In the genomic region with DNA sequence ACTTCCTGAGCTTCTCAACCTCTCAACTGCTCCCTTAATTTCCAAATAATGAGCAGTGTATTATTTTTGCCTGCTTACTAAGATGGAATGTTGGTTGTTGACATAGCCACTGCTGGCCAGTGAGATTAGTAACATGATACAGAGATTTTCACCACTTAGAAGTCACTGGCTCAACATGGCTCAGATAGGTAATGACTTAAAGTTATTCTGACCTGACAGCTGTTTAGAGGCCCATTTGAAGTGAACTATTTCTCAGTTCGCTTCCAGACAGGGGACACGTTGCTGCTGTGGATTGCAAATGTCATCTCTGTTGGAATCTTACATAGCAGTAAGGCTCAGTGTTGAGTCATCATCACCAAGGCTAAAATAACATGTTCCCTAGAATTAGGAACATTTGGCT, we compare ENCODE assay signal across 8 cellular contexts.
DNase-seq lines count a peak whose midpoint lies in the region; ATAC-seq, FAIRE-seq and TF ChIP-seq lines count a peak whose summit lies in the region.

No MANE protein-coding gene starts in this region.

- TF ChIP-seq CTCF in fibroblast of pulmonary artery (IDR thresholded peaks at IDR 0.05; ENCODE audit: low read length, missing control alignments), result no peak
- TF ChIP-seq CTCF in CD4-positive, alpha-beta T cell (IDR thresholded peaks at IDR 0.05), result no peak

- intact Hi-C loops in CD4-positive, alpha-beta T cell (cut with DNase I, micrococcal nuclease), result no loop called here

- POLR2A ChIA-PET in CD4-positive, alpha-beta T cell (lab: Charles Lee), result no interaction called here
- POLR2A ChIA-PET in CD8-positive, alpha-beta memory T cell (lab: Charles Lee), result no interaction called here

- no peaks in the 10 kb centered on the region for H3K27me3 ChIP-seq in CD4-positive, alpha-beta T cell (ENCODE audit: control insufficient read depth, insufficient read depth, low read length)
- no peaks in the 10 kb centered on the region for H3K27me3 ChIP-seq in CD8-positive, alpha-beta memory T cell (ENCODE audit: insufficient read depth, low read length, poor library complexity, severe bottlenecking)
- no peaks in the 10 kb centered on the region for H3K27me3 ChIP-seq in effector memory CD4-positive, alpha-beta T cell (replicated peaks; ENCODE audit: control insufficient read depth, insufficient read depth, low read length, poor library complexity, severe bottlenecking)

- no peaks in the 10 kb centered on the region for H3K36me3 ChIP-seq in CD8-positive, alpha-beta memory T cell (ENCODE audit: insufficient read depth, low read length)
- no peaks in the 10 kb centered on the region for H3K36me3 ChIP-seq in effector memory CD4-positive, alpha-beta T cell (ENCODE audit: control insufficient read depth, insufficient read depth, low read length)

- ATAC-seq in CD4-positive, alpha-beta T cell (ENCODE audit: poor library complexity), result no peak

- CTCF ChIA-PET in CD4-positive, alpha-beta T cell (lab: Charles Lee), result no interaction called here
- CTCF ChIA-PET in CD8-positive, alpha-beta memory T cell (lab: Charles Lee), result no interaction called here

- H3K36me3 Mint-ChIP-seq in CD4-positive, alpha-beta T cell (ENCODE audit: low read depth), result no peaks in the 10 kb centered on the region
- H3K36me3 Mint-ChIP-seq in CD8-positive, alpha-beta memory T cell, result no peaks in the 10 kb centered on the region

- no peak overlapping the region for H3K4me3 ChIP-seq in fibroblast of pulmonary artery (replicated peaks; ENCODE audit: low read depth, low read length)
- H3K4me3 ChIP-seq in CD8-positive, alpha-beta memory T cell (ENCODE audit: low read length), result no peak overlapping the region
- no peak overlapping the region for H3K4me3 ChIP-seq in effector memory CD4-positive, alpha-beta T cell (ENCODE audit: insufficient read depth, low read depth, low read length, poor library complexity, severe bottlenecking)

- H3K9me3 Mint-ChIP-seq in CD4-positive, alpha-beta T cell, result peaks cover 2% of the 10 kb centered on the region
- H3K9me3 Mint-ChIP-seq in CD8-positive, alpha-beta memory T cell, result no peaks in the 10 kb centered on the region

- H3K27ac ChIP-seq in CD4-positive, alpha-beta T cell (ENCODE audit: low read depth, low read length), result no peak overlapping the region
- no peak overlapping the region for H3K27ac ChIP-seq in CD8-positive, alpha-beta memory T cell (ENCODE audit: low read depth, low read length)
- H3K27ac ChIP-seq in effector memory CD4-positive, alpha-beta T cell (ENCODE audit: insufficient read depth, low read length, poor library complexity, severe bottlenecking), result no peak overlapping the region

- H3K4me1 Mint-ChIP-seq in CD4-positive, alpha-beta T cell (ENCODE audit: low read depth), result no peaks in the 10 kb centered on the region
- no peaks in the 10 kb centered on the region for H3K4me1 Mint-ChIP-seq in CD8-positive, alpha-beta memory T cell

- DNase-seq in ELF-1 (ENCODE audit: low read depth, low spot score) (peak; percentile 11), RCC 7860 (ENCODE audit: low spot score) (peak; percentile 74), fibroblast of pulmonary artery (ENCODE audit: low read depth) (peak; percentile 60), renal cortical epithelial cell (ENCODE audit: low read depth) (peak; percentile 95), cerebellar nuclear complex (lab: John Stamatoyannopoulos, UW) (no peak)
- no peak for DNase-seq in CD4-positive, alpha-beta T cell
- no peak for DNase-seq in CD8-positive, alpha-beta memory T cell
- no peak for DNase-seq in effector memory CD4-positive, alpha-beta T cell

- H3K9me3 ChIP-seq in CD4-positive, alpha-beta T cell (ENCODE audit: control insufficient read depth, low read length), result no peaks in the 10 kb centered on the region
- H3K9me3 ChIP-seq in CD8-positive, alpha-beta memory T cell (ENCODE audit: low read length), result no peaks in the 10 kb centered on the region
- H3K9me3 ChIP-seq in effector memory CD4-positive, alpha-beta T cell (ENCODE audit: control insufficient read depth, low read length), result no peaks in the 10 kb centered on the region

- H3K4me1 ChIP-seq in CD8-positive, alpha-beta memory T cell (ENCODE audit: insufficient read depth, low read length), result no peaks in the 10 kb centered on the region
- H3K4me1 ChIP-seq in effector memory CD4-positive, alpha-beta T cell (ENCODE audit: control insufficient read depth, insufficient read depth, low read length, poor library complexity, severe bottlenecking), result no peaks in the 10 kb centered on the region

- H3K27ac Mint-ChIP-seq in CD4-positive, alpha-beta T cell, result no peak overlapping the region
- no peak overlapping the region for H3K27ac Mint-ChIP-seq in CD8-positive, alpha-beta memory T cell

- H3K4me3 Mint-ChIP-seq in CD4-positive, alpha-beta T cell, result no peak overlapping the region
- no peak overlapping the region for H3K4me3 Mint-ChIP-seq in CD8-positive, alpha-beta memory T cell

- H3K27me3 Mint-ChIP-seq in CD4-positive, alpha-beta T cell, result peaks cover 4% of the 10 kb centered on the region
- H3K27me3 Mint-ChIP-seq in CD8-positive, alpha-beta memory T cell, result no peaks in the 10 kb centered on the region

- FAIRE-seq in RCC 7860 (lab: Jason Lieb, UNC), result peak; percentile 50

Comparison
In these comparisons a context has a peak if more than half of its experiments do, and no peak if none do; other contexts are left out.
1. DNase-seq: peak in ELF-1 (single experiment), RCC 7860 (single experiment), fibroblast of pulmonary artery (single experiment) and renal cortical epithelial cell (single experiment); none in cerebellar nuclear complex (0 of 2), CD4-positive, alpha-beta T cell (0 of 10), CD8-positive, alpha-beta memory T cell (0 of 5) and effector memory CD4-positive, alpha-beta T cell (0 of 3).